In genomic region chr19:3024509-3024869, GRCh38 we compare ENCODE assay signal across 1 cellular context.
TF ChIP-seq lines count a peak whose summit lies in the region.

No MANE protein-coding gene starts in this region.

TF ChIP-seq in WTC11, 78 proteins besides CTCF, POLR2A, EP300 and RAD21 (continued from another document):
- TF ChIP-seq, protein P1, sequence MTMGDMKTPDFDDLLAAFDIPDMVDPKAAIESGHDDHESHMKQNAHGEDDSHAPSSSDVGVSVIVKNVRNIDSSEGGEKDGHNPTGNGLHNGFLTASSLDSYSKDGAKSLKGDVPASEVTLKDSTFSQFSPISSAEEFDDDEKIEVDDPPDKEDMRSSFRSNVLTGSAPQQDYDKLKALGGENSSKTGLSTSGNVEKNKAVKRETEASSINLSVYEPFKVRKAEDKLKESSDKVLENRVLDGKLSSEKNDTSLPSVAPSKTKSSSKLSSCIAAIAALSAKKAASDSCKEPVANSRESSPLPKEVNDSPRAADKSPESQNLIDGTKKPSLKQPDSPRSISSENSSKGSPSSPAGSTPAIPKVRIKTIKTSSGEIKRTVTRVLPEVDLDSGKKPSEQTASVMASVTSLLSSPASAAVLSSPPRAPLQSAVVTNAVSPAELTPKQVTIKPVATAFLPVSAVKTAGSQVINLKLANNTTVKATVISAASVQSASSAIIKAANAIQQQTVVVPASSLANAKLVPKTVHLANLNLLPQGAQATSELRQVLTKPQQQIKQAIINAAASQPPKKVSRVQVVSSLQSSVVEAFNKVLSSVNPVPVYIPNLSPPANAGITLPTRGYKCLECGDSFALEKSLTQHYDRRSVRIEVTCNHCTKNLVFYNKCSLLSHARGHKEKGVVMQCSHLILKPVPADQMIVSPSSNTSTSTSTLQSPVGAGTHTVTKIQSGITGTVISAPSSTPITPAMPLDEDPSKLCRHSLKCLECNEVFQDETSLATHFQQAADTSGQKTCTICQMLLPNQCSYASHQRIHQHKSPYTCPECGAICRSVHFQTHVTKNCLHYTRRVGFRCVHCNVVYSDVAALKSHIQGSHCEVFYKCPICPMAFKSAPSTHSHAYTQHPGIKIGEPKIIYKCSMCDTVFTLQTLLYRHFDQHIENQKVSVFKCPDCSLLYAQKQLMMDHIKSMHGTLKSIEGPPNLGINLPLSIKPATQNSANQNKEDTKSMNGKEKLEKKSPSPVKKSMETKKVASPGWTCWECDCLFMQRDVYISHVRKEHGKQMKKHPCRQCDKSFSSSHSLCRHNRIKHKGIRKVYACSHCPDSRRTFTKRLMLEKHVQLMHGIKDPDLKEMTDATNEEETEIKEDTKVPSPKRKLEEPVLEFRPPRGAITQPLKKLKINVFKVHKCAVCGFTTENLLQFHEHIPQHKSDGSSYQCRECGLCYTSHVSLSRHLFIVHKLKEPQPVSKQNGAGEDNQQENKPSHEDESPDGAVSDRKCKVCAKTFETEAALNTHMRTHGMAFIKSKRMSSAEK (CRISPR knock-in tag; IDR thresholded peaks at IDR 0.05; ENCODE audit: borderline replicate concordance): no peak
